ENCODE assay signal across 15 cellular contexts in the genomic region with DNA sequence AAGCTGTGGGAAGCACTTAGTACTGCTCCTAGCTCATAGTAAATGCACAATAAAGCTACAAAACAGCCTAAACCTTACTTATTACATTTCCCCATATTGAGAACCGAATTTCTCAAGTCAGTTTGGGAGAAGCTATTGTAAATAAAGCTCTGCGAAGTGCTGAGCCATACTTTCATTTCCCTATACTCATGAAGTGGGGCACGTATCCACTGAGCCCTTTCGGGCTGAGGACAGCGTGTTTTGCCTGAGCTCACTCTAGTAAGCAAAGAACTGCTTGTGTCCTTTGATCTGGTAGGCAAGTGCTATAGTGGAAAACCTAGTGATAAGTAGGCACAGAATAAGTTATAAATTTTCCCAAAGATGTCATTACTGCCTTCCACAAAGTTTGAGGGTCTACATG.
"Had no signal": no experiment of that assay in that cellular context is flagged by ENCODE, and none has a peak within 500 bp of the region (broad histone marks: within the 10 kb centered on the region; RNA-seq: fewer than 3 reads in every experiment).

No MANE protein-coding gene starts in this region.

- ATAC-seq: natural killer cell, T-helper 17 cell had no signal

- H3K27me3 ChIP-seq: esophagus muscularis mucosa, ovary, tibial artery had no signal

- H3K9me3 ChIP-seq: esophagus muscularis mucosa, ovary, tibial artery had no signal

- H3K36me3 ChIP-seq: esophagus muscularis mucosa, ovary, tibial artery, WERI-Rb-1 had no signal

- H3K4me1 ChIP-seq: esophagus muscularis mucosa, tibial artery had no signal

- H3K4me3 ChIP-seq: esophagus muscularis mucosa, ovary, tibial artery had no signal

- FAIRE-seq: urothelium cell line had no signal

- H3K27ac ChIP-seq: esophagus muscularis mucosa, ovary, tibial artery, WERI-Rb-1 had no signal

- DNase-seq: activated CD4-positive, alpha-beta T cell treated with anti-CD3 and anti-CD28 coated beads, Interleukin-2, amount 50 U/mL, for 48 hours; amniotic stem cell; effector CD8-positive, alpha-beta T cell; immature natural killer cell; kidney glomerular epithelial cell; mesendoderm; natural killer cell; ovary; stimulated activated CD4-positive, alpha-beta T cell treated with anti-CD3 and anti-CD28 coated beads, Interleukin-2, amount 100 ng/mL, for 24 hours; stimulated activated naive CD4-positive, alpha-beta T cell treated with Interleukin-2 at 50 U/mL for 16 hours; T-helper 17 cell; tibial artery; WERI-Rb-1 had no signal
